ENCODE assay signal across 1 cellular context in genomic region chr3:177337548-177338331, GRCh38.
TF ChIP-seq lines count a peak whose summit lies in the region.

No MANE protein-coding gene starts in this region.

TF ChIP-seq in SK-N-SH, 30 proteins besides CTCF, POLR2A, EP300 and RAD21 (continued from another document):
- TF ChIP-seq GATA2 (CRISPR knock-in tag; IDR thresholded peaks at IDR 0.05): no peak
